Comparison of ENCODE assay signal across 10 cellular contexts in the genomic region with DNA sequence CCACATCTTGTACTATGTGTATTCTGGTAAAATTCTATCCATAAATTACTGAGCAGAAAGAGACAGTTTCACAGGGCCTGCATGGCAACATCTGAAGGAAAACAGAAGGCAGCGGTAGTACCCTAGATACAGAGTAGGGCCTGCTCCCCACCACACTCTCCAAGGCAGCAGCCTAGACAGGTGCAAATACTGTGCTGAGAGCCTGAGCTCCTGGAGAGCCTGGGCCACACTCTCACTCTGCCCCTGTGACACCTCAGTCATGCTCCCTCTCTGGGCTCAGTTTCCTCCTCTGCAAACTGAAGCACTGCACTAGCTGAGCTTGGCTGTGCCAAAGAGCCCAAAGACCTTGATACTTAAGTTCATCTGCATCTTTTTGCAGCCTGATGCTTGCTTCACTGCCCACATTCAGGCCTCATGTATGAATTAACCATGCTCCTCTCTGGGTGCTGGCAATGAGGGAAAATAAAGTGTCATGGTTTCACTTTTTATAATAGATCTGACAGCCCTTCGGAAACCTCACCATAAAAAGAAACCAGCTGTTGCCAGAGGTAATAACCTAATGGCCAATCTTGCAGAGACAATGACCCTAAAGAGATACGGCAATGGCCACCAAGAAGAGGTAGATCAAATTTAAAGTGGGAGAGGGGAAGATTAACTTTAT.
A peak's percentile ranks its signal among the peaks of the same experiment; 100 is the strongest.
DNase-seq lines count a peak whose midpoint lies in the region; ATAC-seq and TF ChIP-seq lines count a peak whose summit lies in the region.
"Had no signal": no experiment of that assay in that cellular context is flagged by ENCODE, and none has a peak within 500 bp of the region (broad histone marks: within the 10 kb centered on the region; RNA-seq: fewer than 3 reads in every experiment).

No MANE protein-coding gene starts in this region.

- POLR2A ChIA-PET in activated CD4-positive, alpha-beta memory T cell treated with anti-CD3 and anti-CD28 coated beads, Interleukin-2, amount 10 ng/mL, durations not matched to agents 7 days and 5 days (lab: Charles Lee), result no interaction called here

- H3K4me3 Mint-ChIP-seq in activated CD4-positive, alpha-beta memory T cell treated with anti-CD3 and anti-CD28 coated beads, Interleukin-2, amount 10 ng/mL, durations not matched to agents 7 days and 5 days, result no peak overlapping the region
- no peak overlapping the region for H3K4me3 Mint-ChIP-seq in nephron progenitor cell

- TF ChIP-seq CTCF in nephron progenitor cell (IDR thresholded peaks at IDR 0.05) (no peak), foreskin keratinocyte (conservative IDR thresholded peaks at IDR 0.05) (no peak)

- H3K27me3 Mint-ChIP-seq in activated CD4-positive, alpha-beta memory T cell treated with anti-CD3 and anti-CD28 coated beads, Interleukin-2, amount 10 ng/mL, durations not matched to agents 7 days and 5 days, result no peaks in the 10 kb centered on the region
- H3K27me3 Mint-ChIP-seq in nephron progenitor cell (ENCODE audit: low read depth, poor library complexity), result peaks cover 22% of the 10 kb centered on the region

- no peaks in the 10 kb centered on the region for H3K36me3 Mint-ChIP-seq in activated CD4-positive, alpha-beta memory T cell treated with anti-CD3 and anti-CD28 coated beads, Interleukin-2, amount 10 ng/mL, durations not matched to agents 7 days and 5 days (ENCODE audit: low read depth)
- peaks cover 5% of the 10 kb centered on the region for H3K36me3 Mint-ChIP-seq in nephron progenitor cell (ENCODE audit: low read depth)

- peaks cover 22% of the 10 kb centered on the region for H3K4me1 Mint-ChIP-seq in activated CD4-positive, alpha-beta memory T cell treated with anti-CD3 and anti-CD28 coated beads, Interleukin-2, amount 10 ng/mL, durations not matched to agents 7 days and 5 days
- H3K4me1 Mint-ChIP-seq in nephron progenitor cell, result no peaks in the 10 kb centered on the region

- CTCF ChIA-PET in activated CD4-positive, alpha-beta memory T cell treated with anti-CD3 and anti-CD28 coated beads, Interleukin-2, amount 10 ng/mL, durations not matched to agents 7 days and 5 days (lab: Charles Lee), result no interaction called here

- H3K27me3 ChIP-seq in foreskin keratinocyte, result peaks cover 18% of the 10 kb centered on the region

- no peak for DNase-seq in activated CD4-positive, alpha-beta memory T cell treated with anti-CD3 and anti-CD28 coated beads, Interleukin-2, amount 10 ng/mL, durations not matched to agents 7 days and 5 days
- no peak for DNase-seq in nephron progenitor cell
- no peak for DNase-seq in foreskin keratinocyte
- DNase-seq in islet precursor cell, result no peak
- no peak for DNase-seq in ureter (ENCODE audit: low spot score)
- DNase-seq: Calu3 had no signal

- H3K9me3 Mint-ChIP-seq in activated CD4-positive, alpha-beta memory T cell treated with anti-CD3 and anti-CD28 coated beads, Interleukin-2, amount 10 ng/mL, durations not matched to agents 7 days and 5 days, result no peaks in the 10 kb centered on the region
- H3K9me3 Mint-ChIP-seq in nephron progenitor cell, result peaks cover 7% of the 10 kb centered on the region

- H3K27ac ChIP-seq in foreskin keratinocyte, result no peak overlapping the region
- H3K27ac ChIP-seq: coronary artery had no signal

- no peaks in the 10 kb centered on the region for H3K4me1 ChIP-seq in foreskin keratinocyte

- ATAC-seq in GM18502 (IDR thresholded peaks at IDR 0.05; ENCODE audit: poor library complexity, unreplicated experiment), result peak; percentile 88
- ATAC-seq in GM19455 (IDR thresholded peaks at IDR 0.05; ENCODE audit: unreplicated experiment), result peak; percentile 68
- ATAC-seq in HG03060 (IDR thresholded peaks at IDR 0.05; ENCODE audit: low read depth, unreplicated experiment), result peak; percentile 63
- ATAC-seq in foreskin keratinocyte, result no peak

- peak overlapping the region; percentile 31 for H3K27ac Mint-ChIP-seq in activated CD4-positive, alpha-beta memory T cell treated with anti-CD3 and anti-CD28 coated beads, Interleukin-2, amount 10 ng/mL, durations not matched to agents 7 days and 5 days
- H3K27ac Mint-ChIP-seq in nephron progenitor cell, result no peak overlapping the region
